1 cellular context compared by ENCODE assay signal in genomic region chr9:97711223-97711626, GRCh38.
TF ChIP-seq lines count a peak whose summit lies in the region.

No MANE protein-coding gene starts in this region.

TF ChIP-seq in K562, 482 proteins besides CTCF, POLR2A, EP300 and RAD21 (continued from another document):
- TF ChIP-seq ZBTB40 (IDR thresholded peaks at IDR 0.05) = no peak
- no peak for TF ChIP-seq ZBTB40 (CRISPR knock-in tag; IDR thresholded peaks at IDR 0.05)
- TF ChIP-seq ZBTB12 (CRISPR knock-in tag; IDR thresholded peaks at IDR 0.05) = no peak
- no peak for TF ChIP-seq TOE1 (IDR thresholded peaks at IDR 0.05; ENCODE audit: borderline replicate concordance)
- TF ChIP-seq TOE1 (CRISPR knock-in tag; IDR thresholded peaks at IDR 0.05; ENCODE audit: borderline replicate concordance, low read depth) = no peak
- TF ChIP-seq TAF7 (tag; IDR thresholded peaks at IDR 0.05) = no peak
- TF ChIP-seq MITF (IDR thresholded peaks at IDR 0.05) = no peak
- peak; percentile 63 for TF ChIP-seq TCF3 (CRISPR knock-in tag; IDR thresholded peaks at IDR 0.05)
- TF ChIP-seq PHF8 (IDR thresholded peaks at IDR 0.05; ENCODE audit: borderline replicate concordance, low read length) = no peak
- no peak for TF ChIP-seq SREBF2 (CRISPR knock-in tag; IDR thresholded peaks at IDR 0.05)
- no peak for TF ChIP-seq ZNF175 (CRISPR knock-in tag; IDR thresholded peaks at IDR 0.05; ENCODE audit: low read depth)
- TF ChIP-seq MYC (IDR thresholded peaks at IDR 0.05; ENCODE audit: low read depth, low read length) = no peak
- no peak for TF ChIP-seq MYC (CRISPR knock-in tag; IDR thresholded peaks at IDR 0.05; ENCODE audit: borderline replicate concordance, low read depth)
- peak; percentile 64; the same call in 1 of the 2 replicates for TF ChIP-seq ZBTB7A (IDR thresholded peaks at IDR 0.05; ENCODE audit: borderline replicate concordance, control insufficient read depth, low read depth, low read length)
- TF ChIP-seq RBM39 (optimal IDR thresholded peaks at IDR 0.05; ENCODE audit: low read depth, low read length) = no peak
- TF ChIP-seq ELF4 (CRISPR knock-in tag; IDR thresholded peaks at IDR 0.05) = no peak
- TF ChIP-seq E4F1 (CRISPR knock-in tag; IDR thresholded peaks at IDR 0.05; ENCODE audit: borderline replicate concordance) = no peak
- no peak for TF ChIP-seq BACH1 (tag; IDR thresholded peaks at IDR 0.05)
- no peak for TF ChIP-seq RFX1 (IDR thresholded peaks at IDR 0.05)
